1 cellular context compared by ENCODE assay signal in the genomic region with DNA sequence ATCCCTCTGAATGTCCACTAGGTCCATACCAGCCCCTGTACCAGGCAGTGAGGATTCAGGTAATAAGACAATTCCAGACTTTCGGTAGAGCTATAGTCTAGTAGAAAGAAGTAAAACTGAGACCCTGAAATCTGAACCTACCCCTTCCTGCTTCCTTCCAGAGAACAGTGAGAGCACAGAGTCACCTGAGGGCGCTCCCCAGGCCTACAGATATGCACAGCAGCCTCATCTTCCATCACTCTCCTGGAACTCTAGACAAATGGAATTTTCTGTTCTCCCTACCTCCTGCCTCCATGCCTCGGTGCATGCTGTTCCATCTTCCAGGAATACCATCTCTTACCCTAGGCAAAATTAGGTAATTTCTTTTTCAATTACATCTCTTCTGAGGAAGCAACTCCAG.
TF ChIP-seq lines count a peak whose summit lies in the region.

No MANE protein-coding gene starts in this region.

TF ChIP-seq in WTC11, 78 proteins besides CTCF, POLR2A, EP300 and RAD21 (continued from another document):
- TF ChIP-seq PREB (CRISPR knock-in tag; IDR thresholded peaks at IDR 0.05; ENCODE audit: borderline replicate concordance) (no peak), FOXP1 (CRISPR knock-in tag; IDR thresholded peaks at IDR 0.05; ENCODE audit: borderline replicate concordance) (no peak), ZNF396 (CRISPR knock-in tag; IDR thresholded peaks at IDR 0.05; ENCODE audit: borderline replicate concordance) (no peak), ZNF317 (CRISPR knock-in tag; IDR thresholded peaks at IDR 0.05; ENCODE audit: borderline replicate concordance, low read depth) (no peak)
- TF ChIP-seq, protein P1, sequence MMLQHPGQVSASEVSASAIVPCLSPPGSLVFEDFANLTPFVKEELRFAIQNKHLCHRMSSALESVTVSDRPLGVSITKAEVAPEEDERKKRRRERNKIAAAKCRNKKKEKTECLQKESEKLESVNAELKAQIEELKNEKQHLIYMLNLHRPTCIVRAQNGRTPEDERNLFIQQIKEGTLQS (CRISPR knock-in tag; conservative IDR thresholded peaks at IDR 0.05), result no peak
